In genomic region chr22:36352775-36353507, GRCh38 we compare ENCODE assay signal across 8 cellular contexts. TPM values are rescaled to one million over a fixed set of nuclear protein-coding genes. Genes with fewer than 3 reads are reported as not detected.
DNase-seq lines count a peak whose midpoint lies in the region; ATAC-seq and TF ChIP-seq lines count a peak whose summit lies in the region.

No MANE protein-coding gene starts in this region.

- ATAC-seq in upper lobe of right lung, result peak; percentile 3
- no peak for ATAC-seq in GM19035 (IDR thresholded peaks at IDR 0.05; ENCODE audit: unreplicated experiment)
- ATAC-seq in GM21786 (IDR thresholded peaks at IDR 0.05; ENCODE audit: unreplicated experiment), result no peak

- TF ChIP-seq CTCF in upper lobe of right lung (IDR thresholded peaks at IDR 0.05), result no peak

- DNase-seq in activated gamma-delta T cell treated with Interleukin-2 at 50 U/mL for 16 hours (peak; percentile 52), activated gamma-delta T cell (lab: John Stamatoyannopoulos, UW) (no peak), upper lobe of right lung (no peak), COLO829 (ENCODE audit: low spot score) (no peak)
- peak; percentile 68 for DNase-seq in central memory CD4-positive, alpha-beta T cell

- H3K9ac ChIP-seq in mucosa of rectum (ENCODE audit: low read depth in 1 of 2, low read length in 2 of 2), result peak overlapping the region in 1 of 2 donors; percentile 45

- H3K27me3 ChIP-seq in mucosa of rectum (ENCODE audit: control insufficient read depth in 2 of 2, insufficient read depth in 2 of 2, low read length in 2 of 2), result no peaks in the 10 kb centered on the region
- no peaks in the 10 kb centered on the region for H3K27me3 ChIP-seq in upper lobe of right lung

- H3K27ac ChIP-seq in mucosa of rectum (ENCODE audit: low read depth in 2 of 2, low read length in 2 of 2) (peak overlapping the region; percentile 72 to 79), upper lobe of right lung (peak overlapping the region; percentile 59)

- intact Hi-C loops in upper lobe of right lung (cut with DNase I), result no loop called here

- no peaks in the 10 kb centered on the region for H3K9me3 ChIP-seq in mucosa of rectum (ENCODE audit: control insufficient read depth in 2 of 2, low read length in 2 of 2)
- H3K9me3 ChIP-seq in upper lobe of right lung, result no peaks in the 10 kb centered on the region

- H3K4me3 ChIP-seq in mucosa of rectum (ENCODE audit: low read length in 2 of 2), result no peak overlapping the region
- no peak overlapping the region for H3K4me3 ChIP-seq in upper lobe of right lung

- H3K4me1 ChIP-seq in mucosa of rectum (ENCODE audit: control insufficient read depth in 2 of 2, insufficient read depth in 2 of 2, low read length in 2 of 2) (peaks cover 42 to 56% of the 10 kb centered on the region in 2 donors), upper lobe of right lung (peaks cover 94% of the 10 kb centered on the region)

- H3K36me3 ChIP-seq in mucosa of rectum (ENCODE audit: control insufficient read depth in 2 of 2, insufficient read depth in 2 of 2, low read length in 2 of 2) (peaks cover 2 to 28% of the 10 kb centered on the region in 2 donors), upper lobe of right lung (peaks cover 10% of the 10 kb centered on the region)

RNA-seq across cellular contexts. Expression of gene MYH9, which starts 34.8 kb away (rescaled TPM):
- 842 TPM for total RNA-seq in upper lobe of right lung

Comparison
In these comparisons a context has a peak if more than half of its experiments do, and no peak if none do; other contexts are left out.
1. DNase-seq: peak in activated gamma-delta T cell treated with Interleukin-2 at 50 U/mL for 16 hours (single experiment) and central memory CD4-positive, alpha-beta T cell (single experiment); none in activated gamma-delta T cell (single experiment), upper lobe of right lung (single experiment) and COLO829 (single experiment).